ENCODE assay signal across 9 cellular contexts in genomic region chr2:224882291-224883171, GRCh38.
DNase-seq lines count a peak whose midpoint lies in the region; ATAC-seq, FAIRE-seq and TF ChIP-seq lines count a peak whose summit lies in the region.
"Had no signal": no experiment of that assay in that cellular context is flagged by ENCODE, and none has a peak within 500 bp of the region (broad histone marks: within the 10 kb centered on the region; RNA-seq: fewer than 3 reads in every experiment).

No MANE protein-coding gene starts in this region.

- no peaks in the 10 kb centered on the region for H3K9me3 Mint-ChIP-seq in astrocyte (ENCODE audit: unreplicated experiment)
- no peaks in the 10 kb centered on the region for H3K9me3 Mint-ChIP-seq in naive thymus-derived CD8-positive, alpha-beta T cell

- no peak overlapping the region for H2AFZ ChIP-seq in astrocyte (ENCODE audit: low read depth, low read length)

- peak overlapping the region; percentile 31 for H3K9ac ChIP-seq in astrocyte (ENCODE audit: low read length)

- no peaks in the 10 kb centered on the region for H3K36me3 Mint-ChIP-seq in astrocyte (ENCODE audit: low read depth, unreplicated experiment)
- peaks cover 0 to 98% (median 37%) of the 10 kb centered on the region in 3 donors for H3K36me3 Mint-ChIP-seq in naive thymus-derived CD8-positive, alpha-beta T cell

- H3K27me3 Mint-ChIP-seq in astrocyte (ENCODE audit: low read depth, unreplicated experiment) = no peaks in the 10 kb centered on the region
- no peaks in the 10 kb centered on the region for H3K27me3 Mint-ChIP-seq in naive thymus-derived CD8-positive, alpha-beta T cell

- H3K4me2 ChIP-seq in astrocyte (ENCODE audit: low read length) = peak overlapping the region; percentile 44

- in situ Hi-C loops in Caki2 (cut with HindIII; ENCODE audit: low pct_unique_long_range_greater_than_20kb, low sequenced_read_pairs) = no loop called here

- H3K27me3 ChIP-seq in astrocyte (ENCODE audit: insufficient read depth, low read length) = no peaks in the 10 kb centered on the region
- H3K27me3 ChIP-seq: pancreas had no signal

- H3K9me3 ChIP-seq in astrocyte (ENCODE audit: insufficient read depth, low read depth, low read length) = no peaks in the 10 kb centered on the region
- H3K9me3 ChIP-seq: pancreas had no signal

- POLR2A ChIA-PET in naive thymus-derived CD8-positive, alpha-beta T cell (lab: Charles Lee) = no interaction called here

- H3K36me3 ChIP-seq in astrocyte (ENCODE audit: insufficient read depth, low read length) = peaks cover 8% of the 10 kb centered on the region
- H3K36me3 ChIP-seq: pancreas had no signal

- H3K4me3 Mint-ChIP-seq in astrocyte (ENCODE audit: unreplicated experiment) = no peak overlapping the region
- H3K4me3 Mint-ChIP-seq in naive thymus-derived CD8-positive, alpha-beta T cell = no peak overlapping the region

- no peak for ATAC-seq in naive thymus-derived CD8-positive, alpha-beta T cell
- ATAC-seq in GM18520 (IDR thresholded peaks at IDR 0.05; ENCODE audit: unreplicated experiment) (no peak), GM19324 (IDR thresholded peaks at IDR 0.05; ENCODE audit: low FRiP score, unreplicated experiment) (no peak), HG03196 (IDR thresholded peaks at IDR 0.05; ENCODE audit: unreplicated experiment) (no peak)

- H4K20me1 ChIP-seq in astrocyte (ENCODE audit: insufficient read depth, low read length) = no peaks in the 10 kb centered on the region

- DNase-seq in Caki2 (ENCODE audit: low read depth) (peak; percentile 90), HS-5 (ENCODE audit: low read depth) (peak; percentile 91), astrocyte (ENCODE audit: low read depth) (peak; percentile 90), mucosa of gallbladder (ENCODE audit: low spot score) (no peak)
- no peak for DNase-seq in naive thymus-derived CD8-positive, alpha-beta T cell
- DNase-seq: pancreas had no signal

- TF ChIP-seq CTCF in astrocyte (IDR thresholded peaks at IDR 0.05; ENCODE audit: insufficient read depth, low read depth, low read length) = no peak

- H3K79me2 ChIP-seq in astrocyte (ENCODE audit: insufficient read depth, low read length) = no peaks in the 10 kb centered on the region

- peaks cover 29% of the 10 kb centered on the region for H3K4me1 ChIP-seq in astrocyte (ENCODE audit: insufficient read depth, low read length)

- peaks cover 17% of the 10 kb centered on the region for H3K4me1 Mint-ChIP-seq in astrocyte (ENCODE audit: low read depth, unreplicated experiment)
- peaks cover 11 to 46% (median 35%) of the 10 kb centered on the region in 4 donors for H3K4me1 Mint-ChIP-seq in naive thymus-derived CD8-positive, alpha-beta T cell

- FAIRE-seq in astrocyte (lab: Jason Lieb, UNC) = peak; percentile 90
- FAIRE-seq: pancreas had no signal

- peak overlapping the region; percentile 4 for H3K27ac Mint-ChIP-seq in astrocyte (ENCODE audit: unreplicated experiment)
- peak overlapping the region in 9 of 10 donors; percentile 1 to 81 (median 37) for H3K27ac Mint-ChIP-seq in naive thymus-derived CD8-positive, alpha-beta T cell

- H3K4me3 ChIP-seq in astrocyte (ENCODE audit: insufficient read depth, low read depth, low read length) = no peak overlapping the region
- H3K4me3 ChIP-seq: pancreas had no signal

- peak overlapping the region; percentile 74 for H3K27ac ChIP-seq in astrocyte (ENCODE audit: low read depth, low read length)
- H3K27ac ChIP-seq: pancreas had no signal

Comparison
In these comparisons a context has a peak if more than half of its experiments do, and no peak if none do; other contexts are left out.
1. DNase-seq: peak in Caki2 (single experiment), HS-5 (single experiment) and astrocyte (single experiment); none in naive thymus-derived CD8-positive, alpha-beta T cell (0 of 10) and mucosa of gallbladder (single experiment).